ENCODE assay signal across 22 cellular contexts in the genomic region with DNA sequence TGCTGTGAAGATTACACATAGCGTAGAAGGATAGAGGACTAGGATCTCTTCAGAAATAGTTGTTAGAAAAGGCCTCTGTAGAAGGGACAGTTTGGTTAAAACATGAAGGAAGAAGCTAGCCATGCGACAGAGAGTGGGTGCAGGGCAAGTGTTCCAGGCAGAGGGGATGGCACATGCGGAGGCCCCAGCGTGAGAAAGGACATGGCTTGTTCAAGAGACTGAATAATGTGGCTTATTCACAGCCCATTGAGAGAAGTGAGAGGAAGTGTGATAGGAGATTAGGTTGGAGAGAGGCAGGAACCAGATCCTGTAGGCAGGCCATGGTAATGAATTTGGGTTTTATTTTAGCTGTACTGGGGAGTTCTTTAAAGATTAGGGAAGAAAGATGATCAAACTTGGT.
"Had no signal": no experiment of that assay in that cellular context is flagged by ENCODE, and none has a peak within 500 bp of the region (broad histone marks: within the 10 kb centered on the region; RNA-seq: fewer than 3 reads in every experiment).

No MANE protein-coding gene starts in this region.

- H3K9me3 ChIP-seq: gastroesophageal sphincter, heart right ventricle, lower lobe of right lung, prostate gland, right atrium auricular region, thyroid gland had no signal

- H3K4me3 Mint-ChIP-seq: activated naive CD4-positive, alpha-beta T cell treated with anti-CD3 and anti-CD28 coated beads, Interleukin-2, amount 10 ng/mL, durations not matched to agents 7 days and 5 days; activated T-cell treated with anti-CD3 and anti-CD28 coated beads, Interleukin-2, amount 50 U/mL, for 4 hours; mesothelial cell of epicardium; T-cell had no signal

- H3K36me3 Mint-ChIP-seq: activated naive CD4-positive, alpha-beta T cell treated with anti-CD3 and anti-CD28 coated beads, Interleukin-2, amount 10 ng/mL, durations not matched to agents 7 days and 5 days; mesothelial cell of epicardium; T-cell had no signal

- H3K27ac Mint-ChIP-seq: activated naive CD4-positive, alpha-beta T cell treated with anti-CD3 and anti-CD28 coated beads, Interleukin-2, amount 10 ng/mL, durations not matched to agents 7 days and 5 days; mesothelial cell of epicardium; T-cell had no signal

- ATAC-seq: activated T-cell treated with anti-CD3 and anti-CD28 coated beads, Interleukin-2, amount 50 U/mL, for 4 hours; esophagus mucosa; gastroesophageal sphincter; heart right ventricle; left colon; lower lobe of right lung; T-cell had no signal

- H3K4me3 ChIP-seq: gastroesophageal sphincter, heart right ventricle, lower lobe of right lung, prostate gland, right atrium auricular region, thyroid gland had no signal

- H3K27ac ChIP-seq: brain microvascular endothelial cell, gastroesophageal sphincter, heart right ventricle, lower lobe of right lung, prostate gland, right atrium auricular region, thyroid gland had no signal

- H3K4me1 ChIP-seq: gastroesophageal sphincter, heart right ventricle, lower lobe of right lung, prostate gland, right atrium auricular region, thyroid gland had no signal

- FAIRE-seq: urothelium cell line had no signal

- H3K27me3 Mint-ChIP-seq: activated naive CD4-positive, alpha-beta T cell treated with anti-CD3 and anti-CD28 coated beads, Interleukin-2, amount 10 ng/mL, durations not matched to agents 7 days and 5 days had no signal

- DNase-seq: activated CD4-positive, alpha-beta T cell treated with anti-CD3 and anti-CD28 coated beads, Interleukin-2, amount 50 U/mL, for 1 hour; activated CD4-positive, CD25-positive, alpha-beta regulatory T cell treated with anti-CD3 and anti-CD28 coated beads, Interleukin-2, amount 50 U/mL, for 72 hours; activated CD8-positive, alpha-beta memory T cell treated with anti-CD3 and anti-CD28 coated beads, Interleukin-2, amount 50 U/mL, for 4 hours; activated naive CD4-positive, alpha-beta T cell treated with anti-CD3 and anti-CD28 coated beads, Interleukin-2, amount 10 ng/mL, durations not matched to agents 7 days and 5 days; activated T-cell treated with anti-CD3 and anti-CD28 coated beads, Interleukin-2, amount 50 U/mL, for 4 hours; aorta; brain microvascular endothelial cell; central memory CD4-positive, alpha-beta T cell; cortex of kidney; heart right ventricle; left colon; lower lobe of right lung; stimulated activated CD4-positive, alpha-beta T cell treated with anti-CD3 and anti-CD28 coated beads, Interleukin-2, amount 100 ng/mL, for 24 hours; stimulated activated naive CD4-positive, alpha-beta T cell treated with Interleukin-2 at 50 U/mL for 16 hours; T-cell; thyroid gland had no signal

- H3K9me3 Mint-ChIP-seq: activated naive CD4-positive, alpha-beta T cell treated with anti-CD3 and anti-CD28 coated beads, Interleukin-2, amount 10 ng/mL, durations not matched to agents 7 days and 5 days; activated T-cell treated with anti-CD3 and anti-CD28 coated beads, Interleukin-2, amount 50 U/mL, for 4 hours; mesothelial cell of epicardium; T-cell had no signal

- H3K4me1 Mint-ChIP-seq: activated naive CD4-positive, alpha-beta T cell treated with anti-CD3 and anti-CD28 coated beads, Interleukin-2, amount 10 ng/mL, durations not matched to agents 7 days and 5 days; mesothelial cell of epicardium had no signal
